19 cellular contexts compared by ENCODE assay signal in genomic region chr2:120857931-120858330, GRCh38.
"Had no signal": no experiment of that assay in that cellular context is flagged by ENCODE, and none has a peak within 500 bp of the region (broad histone marks: within the 10 kb centered on the region; RNA-seq: fewer than 3 reads in every experiment).

No MANE protein-coding gene starts in this region.

- H3K4me1 Mint-ChIP-seq: activated naive CD8-positive, alpha-beta T cell treated with anti-CD3 and anti-CD28 coated beads for 36 hours; central memory CD8-positive, alpha-beta T cell; memory B cell had no signal

- H3K27ac Mint-ChIP-seq: activated naive CD8-positive, alpha-beta T cell treated with anti-CD3 and anti-CD28 coated beads for 36 hours; memory B cell; stimulated activated naive CD8-positive, alpha-beta T cell treated with anti-CD3 and anti-CD28 coated beads, Interleukin-15, Interleukin-2, amounts not matched to agents 100 ng/mL and 50 ng/mL, for 24 hours had no signal

- H3K36me3 Mint-ChIP-seq: activated naive CD8-positive, alpha-beta T cell treated with anti-CD3 and anti-CD28 coated beads for 36 hours; memory B cell had no signal

- H3K9me3 ChIP-seq: body of pancreas, left ventricle myocardium inferior, transverse colon had no signal

- H3K27me3 Mint-ChIP-seq: activated naive CD8-positive, alpha-beta T cell treated with anti-CD3 and anti-CD28 coated beads for 36 hours; stimulated activated naive CD8-positive, alpha-beta T cell treated with anti-CD3 and anti-CD28 coated beads, Interleukin-15, Interleukin-2, amounts not matched to agents 100 ng/mL and 50 ng/mL, for 24 hours had no signal

- H3K36me3 ChIP-seq: left ventricle myocardium inferior, transverse colon had no signal

- H3K4me1 ChIP-seq: body of pancreas, left ventricle myocardium inferior, transverse colon had no signal

- H3K4me3 ChIP-seq: body of pancreas, coronary artery, left ventricle myocardium inferior, skin epidermis, transverse colon had no signal

- H3K4me3 Mint-ChIP-seq: activated naive CD8-positive, alpha-beta T cell treated with anti-CD3 and anti-CD28 coated beads for 36 hours; central memory CD8-positive, alpha-beta T cell; memory B cell; nephron progenitor cell; stimulated activated naive CD8-positive, alpha-beta T cell treated with anti-CD3 and anti-CD28 coated beads, Interleukin-15, Interleukin-2, amounts not matched to agents 100 ng/mL and 50 ng/mL, for 24 hours had no signal

- DNase-seq: activated CD4-positive, alpha-beta T cell treated with anti-CD3 and anti-CD28 coated beads, Interleukin-2, amount 50 U/mL, for 48 hours; activated naive CD8-positive, alpha-beta T cell treated with anti-CD3 and anti-CD28 coated beads for 36 hours; amniotic stem cell; body of pancreas; erythroblast; foreskin melanocyte; left ventricle myocardium inferior; nephron progenitor cell; stimulated activated CD4-positive, alpha-beta T cell treated with anti-CD3 and anti-CD28 coated beads, Interleukin-15, amount 100 ng/mL, for 24 hours; stimulated activated CD4-positive, alpha-beta T cell treated with anti-CD3 and anti-CD28 coated beads, Interleukin-2, amount 100 ng/mL, for 48 hours; SW 1271; T-helper 2 cell; transverse colon had no signal

- H3K9me3 Mint-ChIP-seq: activated naive CD8-positive, alpha-beta T cell treated with anti-CD3 and anti-CD28 coated beads for 36 hours; central memory CD8-positive, alpha-beta T cell; memory B cell; nephron progenitor cell; stimulated activated naive CD8-positive, alpha-beta T cell treated with anti-CD3 and anti-CD28 coated beads, Interleukin-15, Interleukin-2, amounts not matched to agents 100 ng/mL and 50 ng/mL, for 24 hours had no signal

- H3K27ac ChIP-seq: body of pancreas, left ventricle myocardium inferior, transverse colon, VCaP had no signal

- H3K27me3 ChIP-seq: body of pancreas, transverse colon had no signal
